In the genomic region with DNA sequence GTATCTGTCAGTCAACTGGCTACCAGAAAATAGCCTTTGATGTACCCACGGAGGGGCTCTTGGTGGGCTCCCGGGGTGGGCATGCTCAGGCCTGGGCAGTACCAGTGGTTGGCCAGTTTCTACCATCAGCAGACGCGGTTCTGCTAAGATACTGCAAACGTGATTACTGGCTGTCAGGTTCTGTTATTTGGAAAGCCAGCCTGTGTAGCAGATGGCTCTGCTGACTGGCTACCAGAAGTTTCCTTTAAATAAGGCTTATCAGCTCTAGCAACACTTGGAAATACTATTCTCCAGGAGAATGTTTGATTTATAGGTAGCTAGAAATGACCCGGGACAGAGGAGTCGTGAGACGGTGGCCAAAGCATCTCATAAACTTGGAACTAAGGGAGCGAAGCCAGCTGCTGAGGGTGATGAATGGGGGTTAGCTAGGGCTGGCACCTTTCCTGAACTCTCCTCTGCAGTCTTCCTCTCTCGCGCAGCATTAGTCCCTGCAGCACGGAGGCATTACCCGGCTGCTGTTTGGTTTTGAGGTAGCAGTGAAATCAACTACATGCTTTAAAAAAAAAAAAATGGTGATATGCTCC, we compare ENCODE assay signal across 9 cellular contexts.
A peak's percentile ranks its signal among the peaks of the same experiment; 100 is the strongest.
DNase-seq lines count a peak whose midpoint lies in the region; ATAC-seq and TF ChIP-seq lines count a peak whose summit lies in the region.
"Had no signal": no experiment of that assay in that cellular context is flagged by ENCODE, and none has a peak within 500 bp of the region (broad histone marks: within the 10 kb centered on the region; RNA-seq: fewer than 3 reads in every experiment).

No MANE protein-coding gene starts in this region.

- 52 to 65% methylated on average over 8 to 13 of the region's 13 CpGs for WGBS in endodermal cell (ENCODE audit: insufficient coverage in 1 of 2, insufficient read length in 1 of 2), 2 experiments

- no peak for DNase-seq in CD8-positive, alpha-beta memory T cell
- DNase-seq in NCI-H2171 (lab: John Stamatoyannopoulos, UW), result peak; percentile 14
- no peak for DNase-seq in endodermal cell
- DNase-seq in activated CD8-positive, alpha-beta T cell treated with anti-CD3 and anti-CD28 coated beads, Interleukin-2, amount 10 ng/mL, durations not matched to agents 7 days and 5 days, result no peak
- no peak for DNase-seq in GF-D8 (lab: John Stamatoyannopoulos, UW)

- H3K9me3 Mint-ChIP-seq in CD8-positive, alpha-beta memory T cell, result no peaks in the 10 kb centered on the region
- H3K9me3 Mint-ChIP-seq in endodermal cell, result no peaks in the 10 kb centered on the region
- no peaks in the 10 kb centered on the region for H3K9me3 Mint-ChIP-seq in activated CD8-positive, alpha-beta T cell treated with anti-CD3 and anti-CD28 coated beads, Interleukin-2, amount 10 ng/mL, durations not matched to agents 7 days and 5 days (ENCODE audit: insufficient read depth)
- H3K9me3 Mint-ChIP-seq: activated T-helper 2 cell treated with anti-CD3 and anti-CD28 coated beads, Interferon-gamma antibody, Interleukin-2, Interleukin-4, amounts not matched to agents 10 μg/mL and 5 μg/mL and 100 μg/mL, durations not matched to agents 14 hours and 24 hours and 36 hours had no signal

- H3K9me3 ChIP-seq in CD8-positive, alpha-beta memory T cell (ENCODE audit: low read length), result no peaks in the 10 kb centered on the region
- H3K9me3 ChIP-seq in endodermal cell (ENCODE audit: control insufficient read depth, low read length) (no peaks in the 10 kb centered on the region), neuron (ENCODE audit: low read length) (no peaks in the 10 kb centered on the region)

- no peak overlapping the region for H2AFZ ChIP-seq in neuron (ENCODE audit: low read depth, low read length)

- no peak overlapping the region for H3K4me3 ChIP-seq in CD8-positive, alpha-beta memory T cell (ENCODE audit: low read length)
- H3K4me3 ChIP-seq in endodermal cell (ENCODE audit: low read length) (peak overlapping the region; percentile 60), neuron (ENCODE audit: low read length) (peak overlapping the region; percentile 48)

- ATAC-seq in GM21825 (IDR thresholded peaks at IDR 0.05; ENCODE audit: unreplicated experiment) (no peak), HG02623 (IDR thresholded peaks at IDR 0.05; ENCODE audit: unreplicated experiment) (no peak)
- ATAC-seq in activated CD8-positive, alpha-beta T cell treated with anti-CD3 and anti-CD28 coated beads, Interleukin-2, amount 10 ng/mL, durations not matched to agents 7 days and 5 days, result no peak

- CTCF ChIA-PET in CD8-positive, alpha-beta memory T cell (lab: Charles Lee), result no interaction called here
- CTCF ChIA-PET in activated CD8-positive, alpha-beta T cell treated with anti-CD3 and anti-CD28 coated beads, Interleukin-2, amount 10 ng/mL, durations not matched to agents 7 days and 5 days (lab: Charles Lee), result no interaction called here

- H3K4me1 ChIP-seq in CD8-positive, alpha-beta memory T cell (ENCODE audit: insufficient read depth, low read length), result no peaks in the 10 kb centered on the region
- peaks cover 4% of the 10 kb centered on the region for H3K4me1 ChIP-seq in endodermal cell (ENCODE audit: control insufficient read depth, insufficient read depth, low read length)
- H3K4me1 ChIP-seq in neuron (ENCODE audit: insufficient read depth, low read length), result peaks cover 27% of the 10 kb centered on the region

- H3K27ac Mint-ChIP-seq in CD8-positive, alpha-beta memory T cell, result peak overlapping the region in 6 of 8 donors; percentile 5 to 93 (median 77)
- H3K27ac Mint-ChIP-seq in endodermal cell, result no peak overlapping the region
- H3K27ac Mint-ChIP-seq in activated CD8-positive, alpha-beta T cell treated with anti-CD3 and anti-CD28 coated beads, Interleukin-2, amount 10 ng/mL, durations not matched to agents 7 days and 5 days, result no peak overlapping the region
- H3K27ac Mint-ChIP-seq: activated T-helper 2 cell treated with anti-CD3 and anti-CD28 coated beads, Interferon-gamma antibody, Interleukin-2, Interleukin-4, amounts not matched to agents 10 μg/mL and 5 μg/mL and 100 μg/mL, durations not matched to agents 14 hours and 24 hours and 36 hours had no signal

- no peaks in the 10 kb centered on the region for H3K36me3 ChIP-seq in CD8-positive, alpha-beta memory T cell (ENCODE audit: insufficient read depth, low read length)
- H3K36me3 ChIP-seq in endodermal cell (ENCODE audit: control insufficient read depth, insufficient read depth, low read length), result no peaks in the 10 kb centered on the region
- H3K36me3 ChIP-seq in neuron (ENCODE audit: insufficient read depth, low read length), result no peaks in the 10 kb centered on the region

- no peaks in the 10 kb centered on the region for H3K27me3 ChIP-seq in CD8-positive, alpha-beta memory T cell (ENCODE audit: insufficient read depth, low read length, poor library complexity, severe bottlenecking)
- H3K27me3 ChIP-seq in endodermal cell (ENCODE audit: control insufficient read depth, insufficient read depth, low read length, poor library complexity, severe bottlenecking) (peaks cover under 1% of the 10 kb centered on the region), neuron (ENCODE audit: insufficient read depth, low read length) (no peaks in the 10 kb centered on the region)

- POLR2A ChIA-PET in CD8-positive, alpha-beta memory T cell (lab: Charles Lee), result no interaction called here
- POLR2A ChIA-PET in activated CD8-positive, alpha-beta T cell treated with anti-CD3 and anti-CD28 coated beads, Interleukin-2, amount 10 ng/mL, durations not matched to agents 7 days and 5 days (lab: Charles Lee), result no interaction called here

- H3K4me1 Mint-ChIP-seq in CD8-positive, alpha-beta memory T cell, result peaks cover 17 to 21% (median 20%) of the 10 kb centered on the region in 3 donors
- peaks cover 24% of the 10 kb centered on the region for H3K4me1 Mint-ChIP-seq in endodermal cell
- H3K4me1 Mint-ChIP-seq in activated CD8-positive, alpha-beta T cell treated with anti-CD3 and anti-CD28 coated beads, Interleukin-2, amount 10 ng/mL, durations not matched to agents 7 days and 5 days (ENCODE audit: low read depth), result peaks cover 4% of the 10 kb centered on the region

- no peak overlapping the region for H3K9ac ChIP-seq in endodermal cell (ENCODE audit: extremely low read depth, low read length, poor library complexity, severe bottlenecking)

- H3K27me3 Mint-ChIP-seq in CD8-positive, alpha-beta memory T cell, result peaks cover 32 to 68% of the 10 kb centered on the region in 2 donors
- peaks cover 28% of the 10 kb centered on the region for H3K27me3 Mint-ChIP-seq in endodermal cell (ENCODE audit: insufficient read depth)
- peaks cover 34% of the 10 kb centered on the region for H3K27me3 Mint-ChIP-seq in activated CD8-positive, alpha-beta T cell treated with anti-CD3 and anti-CD28 coated beads, Interleukin-2, amount 10 ng/mL, durations not matched to agents 7 days and 5 days (ENCODE audit: low read depth)

- H3K36me3 Mint-ChIP-seq in CD8-positive, alpha-beta memory T cell, result no peaks in the 10 kb centered on the region
- H3K36me3 Mint-ChIP-seq in endodermal cell (ENCODE audit: low read depth), result no peaks in the 10 kb centered on the region
- no peaks in the 10 kb centered on the region for H3K36me3 Mint-ChIP-seq in activated CD8-positive, alpha-beta T cell treated with anti-CD3 and anti-CD28 coated beads, Interleukin-2, amount 10 ng/mL, durations not matched to agents 7 days and 5 days (ENCODE audit: low read depth)

- peak overlapping the region; percentile 19 to 81 (median 77) for H3K4me3 Mint-ChIP-seq in CD8-positive, alpha-beta memory T cell
- no peak overlapping the region for H3K4me3 Mint-ChIP-seq in endodermal cell
- H3K4me3 Mint-ChIP-seq in activated CD8-positive, alpha-beta T cell treated with anti-CD3 and anti-CD28 coated beads, Interleukin-2, amount 10 ng/mL, durations not matched to agents 7 days and 5 days, result no peak overlapping the region

- TF ChIP-seq CTCF in endodermal cell (conservative IDR thresholded peaks at IDR 0.05), result no peak

- H3K27ac ChIP-seq in CD8-positive, alpha-beta memory T cell (ENCODE audit: low read depth, low read length), result no peak overlapping the region
- H3K27ac ChIP-seq in endodermal cell (ENCODE audit: low read depth, low read length), result no peak overlapping the region

Comparison
In these comparisons a context has a peak if more than half of its experiments do, and no peak if none do; other contexts are left out.
1. H3K27ac Mint-ChIP-seq: peak in CD8-positive, alpha-beta memory T cell (6 of 8); none in endodermal cell (single experiment) and activated CD8-positive, alpha-beta T cell treated with anti-CD3 and anti-CD28 coated beads, Interleukin-2, amount 10 ng/mL, durations not matched to agents 7 days and 5 days (single experiment).
2. H3K4me3 Mint-ChIP-seq: peak in CD8-positive, alpha-beta memory T cell (7 of 7); none in endodermal cell (single experiment) and activated CD8-positive, alpha-beta T cell treated with anti-CD3 and anti-CD28 coated beads, Interleukin-2, amount 10 ng/mL, durations not matched to agents 7 days and 5 days (single experiment).